Comparison of ENCODE assay signal across 27 cellular contexts in the genomic region with DNA sequence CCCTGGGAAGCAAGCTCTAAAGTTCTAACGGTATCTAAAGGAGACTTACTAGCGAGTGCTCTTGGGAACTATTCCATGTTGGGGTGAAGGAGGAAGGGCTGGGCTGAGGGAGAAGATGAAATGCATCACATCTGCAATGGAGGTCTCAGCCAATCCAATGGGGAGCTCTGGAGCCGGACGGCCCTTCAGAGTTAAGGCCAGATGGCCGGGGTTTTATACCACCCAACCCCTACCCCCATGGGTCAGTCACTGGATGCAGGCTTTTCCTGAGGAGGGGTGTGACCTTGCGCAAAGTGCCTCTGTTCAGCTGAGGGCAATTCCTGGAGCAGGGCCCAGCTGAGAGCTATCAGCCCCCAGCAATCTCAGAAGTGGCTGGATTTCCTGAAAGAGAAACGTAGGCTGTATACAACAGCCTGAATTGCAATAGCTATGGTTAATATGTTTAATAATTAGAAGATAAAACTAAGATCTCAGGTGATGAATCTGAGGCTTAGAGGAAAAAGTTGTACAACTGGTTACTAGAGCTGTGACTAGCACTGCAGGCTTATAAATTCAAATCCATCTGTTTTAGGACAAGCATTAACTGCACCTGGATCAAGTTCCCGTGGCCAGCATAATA. TPM values are rescaled to one million over a fixed set of nuclear protein-coding genes. Genes with fewer than 3 reads are reported as not detected.
DNase-seq lines count a peak whose midpoint lies in the region; ATAC-seq, FAIRE-seq and TF ChIP-seq lines count a peak whose summit lies in the region.
"Had no signal": no experiment of that assay in that cellular context is flagged by ENCODE, and none has a peak within 500 bp of the region (broad histone marks: within the 10 kb centered on the region; RNA-seq: fewer than 3 reads in every experiment).

No MANE protein-coding gene starts in this region.

- WGBS in H1 (ENCODE audit: extremely low coverage in 1 of 2, insufficient coverage in 1 of 2, insufficient read length in 1 of 2, insufficient replicate concordance in 2 of 2, low coverage in 1 of 2, low lambda C conversion rate in 2 of 2, missing lambda C conversion rate in 1 of 2), 2 experiments = 94% methylated on average over 8 of the region's 8 CpGs; no CpG with 5 or more reads in 1 of the 2 experiments

- no peak overlapping the region for H3K56ac ChIP-seq in H1 (replicated peaks; ENCODE audit: insufficient read length, low read depth, low read length)

- BruUV-seq in MCF 10A (replicated peaks; lab: Mats Ljungman, UMichigan) = no TSS peak

- no peak for TF ChIP-seq POLR2A in H1 (IDR thresholded peaks at IDR 0.05; ENCODE audit: control extremely low read depth in 1 of 2, low read depth in 2 of 2, low read length in 2 of 2)

- H2BK120ac ChIP-seq in H1 (replicated peaks; ENCODE audit: low read depth, low read length) = no peak overlapping the region

- no peak for DNase-seq in GM23338 (ENCODE audit: low spot score)
- DNase-seq in H1 (ENCODE audit: low read depth in 1 of 2, low spot score in 2 of 2) = peak in 1 of 2 experiments; percentile 20
- DNase-seq in nephron progenitor cell = no peak
- no peak for DNase-seq in midbrain (lab: John Stamatoyannopoulos, UW)
- DNase-seq in activated CD4-positive, alpha-beta T cell treated with anti-CD3 and anti-CD28 coated beads for 4 hours = no peak
- DNase-seq in MCF 10A (ENCODE audit: unreplicated experiment) = no peak
- DNase-seq: activated CD4-positive, alpha-beta T cell treated with anti-CD3 and anti-CD28 coated beads, Interleukin-2, amount 50 U/mL, for 1 hour; activated naive CD4-positive, alpha-beta T cell treated with Interleukin-2 at 50 U/mL for 16 hours; activated T-cell treated with anti-CD3 and anti-CD28 coated beads, Interleukin-2, amount 50 U/mL, for 72 hours; central memory CD4-positive, alpha-beta T cell; esophagus squamous epithelium; foreskin keratinocyte; heart left ventricle; Karpas-422; NCI-H1417 treated with DMSO at 0.1 percent for 48 hours; NCI-H226; NCI-H774; psoas muscle; SHP77 treated with DMSO at 0.1 percent for 48 hours; stimulated activated CD4-positive, alpha-beta T cell treated with anti-CD3 and anti-CD28 coated beads, Interleukin-4, amount 100 ng/mL, for 4 hours; T-helper 9 cell had no signal

- H3K4ac ChIP-seq in H1 (replicated peaks; ENCODE audit: insufficient read length, low read depth, low read length) = no peak overlapping the region

- H3K23me2 ChIP-seq in H1 (ENCODE audit: low read depth, low read length) = no peaks in the 10 kb centered on the region

- H4K20me1 ChIP-seq in GM23338 (replicated peaks; ENCODE audit: insufficient read depth) = no peaks in the 10 kb centered on the region; the same call in none of the 2 replicates
- peaks cover 0 to 2% of the 10 kb centered on the region in 2 experiments for H4K20me1 ChIP-seq in H1 (replicated peaks in 1 of 2; ENCODE audit: control insufficient read depth in 1 of 2, insufficient read depth in 2 of 2, low read length in 2 of 2)

- POLR2A ChIA-PET in H1 (lab: Charles Lee; ENCODE audit: partially characterized antibody) (interaction anchor here (1.0 kb wide), 1 partner anchor 24 kb away, joined by 3 read pairs; a partner anchor contains a TSS), MCF 10A (lab: Yijun Ruan, JAX) (interaction anchor here (0.6 kb wide), 1 partner anchor 16 kb away, joined by 3 read pairs; no protein-coding TSS in a partner anchor)

- H3K23ac ChIP-seq in H1 (ENCODE audit: insufficient read length) = no peak overlapping the region

- peaks cover 57% of the 10 kb centered on the region for H3K79me2 ChIP-seq in GM23338 (replicated peaks; ENCODE audit: insufficient read depth)
- peaks cover 0 to 29% of the 10 kb centered on the region in 2 experiments; a peak in 2 of 4 replicates for H3K79me2 ChIP-seq in H1 (ENCODE audit: control insufficient read depth in 1 of 2, insufficient read depth in 2 of 2, low read length in 2 of 2)

- H3K27me3 ChIP-seq in GM23338 (ENCODE audit: insufficient read depth) = no peaks in the 10 kb centered on the region
- no peaks in the 10 kb centered on the region for H3K27me3 ChIP-seq in H1 (replicated peaks in 1 of 4; ENCODE audit: control insufficient read depth in 3 of 4, extremely low read depth in 1 of 4, insufficient read depth in 3 of 4, low read length in 3 of 4)
- H3K27me3 ChIP-seq: esophagus squamous epithelium, foreskin keratinocyte, heart left ventricle, tibial nerve had no signal

- H3K4me3 ChIP-seq in GM23338 = no peak overlapping the region
- H3K4me3 ChIP-seq in H1 (ENCODE audit: extremely low read depth in 1 of 4, insufficient read depth in 2 of 4, low read depth in 3 of 4, low read length in 4 of 4) = no peak overlapping the region
- H3K4me3 ChIP-seq: esophagus squamous epithelium, HAP-1, heart left ventricle, psoas muscle, tibial nerve had no signal

- H3K9me2 ChIP-seq in GM23338 (ENCODE audit: insufficient read depth) = no peaks in the 10 kb centered on the region; the same call in 1 of the 2 replicates

- CTCF ChIA-PET in H1 (lab: Charles Lee; ENCODE audit: partially characterized antibody) = interaction anchor here (3.1 kb wide), 1 partner anchor 105 kb away, joined by 6 read pairs; no protein-coding TSS in a partner anchor
- CTCF ChIA-PET in MCF 10A (lab: Yijun Ruan, JAX) = interaction anchor here (0.6 kb wide), 1 partner anchor 8 kb away, joined by 3 read pairs; no protein-coding TSS in a partner anchor

- ATAC-seq in GM23338 (no peak), HG03039 (IDR thresholded peaks at IDR 0.05; ENCODE audit: unreplicated experiment) (no peak)
- ATAC-seq: activated T-cell treated with anti-CD3 and anti-CD28 coated beads, Interleukin-2, amount 50 U/mL, for 72 hours; foreskin keratinocyte; psoas muscle had no signal

- TF ChIP-seq RAD21 in H1 (IDR thresholded peaks at IDR 0.05 in 1 of 2, conservative IDR thresholded peaks at IDR 0.05 in 1 of 2; ENCODE audit: low read depth in 2 of 2, low read length in 2 of 2) = no peak

- no peak overlapping the region for H4K5ac ChIP-seq in H1 (ENCODE audit: insufficient read length, low read depth, low read length)

- no peak for TF ChIP-seq CTCF in 22Rv1 (IDR thresholded peaks at IDR 0.05)
- TF ChIP-seq CTCF in GM23338 (conservative IDR thresholded peaks at IDR 0.05; ENCODE audit: low read depth in 2 of 2) = no peak
- TF ChIP-seq CTCF in H1 (IDR thresholded peaks at IDR 0.05; ENCODE audit: control extremely low read depth in 1 of 3, insufficient read depth in 1 of 3, low read depth in 1 of 3, low read length in 3 of 3) = no peak
- TF ChIP-seq CTCF in nephron progenitor cell (IDR thresholded peaks at IDR 0.05) = no peak
- no peak for TF ChIP-seq CTCF in MCF 10A (IDR thresholded peaks at IDR 0.05; ENCODE audit: unreplicated experiment)

- H3F3A ChIP-seq in GM23338 (replicated peaks; ENCODE audit: low read depth) = no peaks in the 10 kb centered on the region

- peaks cover 22% of the 10 kb centered on the region for H3K36me3 Mint-ChIP-seq in GM23338 (ENCODE audit: low read depth)
- peaks cover 33% of the 10 kb centered on the region for H3K36me3 Mint-ChIP-seq in nephron progenitor cell (ENCODE audit: low read depth)
- H3K36me3 Mint-ChIP-seq in MCF 10A (ENCODE audit: insufficient read depth, unreplicated experiment) = peaks cover 7% of the 10 kb centered on the region

- no peak overlapping the region for H3K14ac ChIP-seq in H1 (ENCODE audit: insufficient read length)

- H3K4me3 Mint-ChIP-seq in GM23338 (no peak overlapping the region), nephron progenitor cell (no peak overlapping the region), MCF 10A (ENCODE audit: unreplicated experiment) (no peak overlapping the region)
- H3K4me3 Mint-ChIP-seq: activated T-cell treated with anti-CD3 and anti-CD28 coated beads, Interleukin-2, amount 50 U/mL, for 72 hours; dendritic cell treated with granulocyte-macrophage colony-stimulating factor and Interleukin-4, amounts not matched to agents 40 ng/mL and 50 ng/mL, for 4 days had no signal

- no peaks in the 10 kb centered on the region for H3K4me1 ChIP-seq in GM23338 (ENCODE audit: insufficient read depth)
- peaks cover 0 to 10% (median 0%) of the 10 kb centered on the region in 4 experiments; a peak in 1 of 7 replicates for H3K4me1 ChIP-seq in H1 (replicated peaks in 1 of 4; ENCODE audit: control insufficient read depth in 3 of 4, insufficient read depth in 4 of 4, low read length in 3 of 4)
- H3K4me1 ChIP-seq: foreskin keratinocyte, HAP-1, psoas muscle, tibial nerve had no signal

- H2AFZ ChIP-seq in GM23338 (no peak overlapping the region), H1 (ENCODE audit: low read length) (no peak overlapping the region)

- intact Hi-C loops in MCF 10A (cut with micrococcal nuclease) = no loop called here

- H3K9me3 ChIP-seq in H1 (ENCODE audit: insufficient read depth in 2 of 2, low read depth in 1 of 2, low read length in 1 of 2) = no peaks in the 10 kb centered on the region
- H3K9me3 ChIP-seq: HAP-1, psoas muscle had no signal

- TF ChIP-seq EP300 in H1 (IDR thresholded peaks at IDR 0.05; ENCODE audit: borderline replicate concordance in 1 of 2, low read depth in 2 of 2, low read length in 2 of 2) = no peak

- no peak overlapping the region for H2BK20ac ChIP-seq in H1 (ENCODE audit: low read length)

- no peak overlapping the region for H4K91ac ChIP-seq in H1 (replicated peaks; ENCODE audit: insufficient read length, low read length)

- H3K27ac ChIP-seq in 22Rv1 (peak overlapping the region; percentile 41), GM23338 (ENCODE audit: low read depth) (peak overlapping the region; percentile 16; the same call in 1 of the 2 replicates), H1 (ENCODE audit: low read depth, low read length) (0 out of 2 replicates have a peak overlapping the region, but pooled peaks have one; percentile 4)
- H3K27ac ChIP-seq: foreskin keratinocyte, heart left ventricle, psoas muscle, tibial nerve had no signal

- H3K27ac Mint-ChIP-seq in GM23338 (no peak overlapping the region), nephron progenitor cell (peak overlapping the region; percentile 79), MCF 10A (ENCODE audit: low read depth, unreplicated experiment) (no peak overlapping the region)
- H3K27ac Mint-ChIP-seq: activated T-cell treated with anti-CD3 and anti-CD28 coated beads, Interleukin-2, amount 50 U/mL, for 72 hours; dendritic cell treated with granulocyte-macrophage colony-stimulating factor and Interleukin-4, amounts not matched to agents 40 ng/mL and 50 ng/mL, for 4 days had no signal

- no peak overlapping the region for H3K4me2 ChIP-seq in GM23338
- no peak overlapping the region for H3K4me2 ChIP-seq in H1 (ENCODE audit: insufficient read depth in 1 of 2, low read depth in 2 of 2, low read length in 2 of 2)

- H3K9me3 Mint-ChIP-seq in GM23338 = no peaks in the 10 kb centered on the region; the same call in 2 of the 3 replicates
- peaks cover 7% of the 10 kb centered on the region for H3K9me3 Mint-ChIP-seq in nephron progenitor cell
- no peaks in the 10 kb centered on the region for H3K9me3 Mint-ChIP-seq in MCF 10A (ENCODE audit: unreplicated experiment)

- no peak overlapping the region for H2BK12ac ChIP-seq in H1 (ENCODE audit: low read depth, low read length)

- no peaks in the 10 kb centered on the region for H3K27me3 Mint-ChIP-seq in GM23338 (ENCODE audit: insufficient read depth, low read depth, poor library complexity)
- no peaks in the 10 kb centered on the region for H3K27me3 Mint-ChIP-seq in nephron progenitor cell (ENCODE audit: low read depth, poor library complexity)
- no peaks in the 10 kb centered on the region for H3K27me3 Mint-ChIP-seq in MCF 10A (ENCODE audit: insufficient read depth, unreplicated experiment)
- H3K27me3 Mint-ChIP-seq: dendritic cell treated with granulocyte-macrophage colony-stimulating factor and Interleukin-4, amounts not matched to agents 40 ng/mL and 50 ng/mL, for 4 days had no signal

- no peak overlapping the region for H3K18ac ChIP-seq in H1 (ENCODE audit: extremely low read depth, low read length)

- no peak overlapping the region for H2BK5ac ChIP-seq in H1 (ENCODE audit: low read depth, low read length)

- H3K4me1 Mint-ChIP-seq in GM23338 = peaks cover 13% of the 10 kb centered on the region
- peaks cover under 1% of the 10 kb centered on the region for H3K4me1 Mint-ChIP-seq in nephron progenitor cell
- no peaks in the 10 kb centered on the region for H3K4me1 Mint-ChIP-seq in MCF 10A (ENCODE audit: insufficient read depth, unreplicated experiment)

- H2BK15ac ChIP-seq in H1 (ENCODE audit: low read length) = no peak overlapping the region

- FAIRE-seq in H1 (lab: Jason Lieb, UNC) = no peak
- FAIRE-seq: RCC 7860 had no signal

- H3K36me3 ChIP-seq in GM23338 (ENCODE audit: insufficient read depth) (peaks cover 4% of the 10 kb centered on the region; the same call in 1 of the 2 replicates), H1 (ENCODE audit: control insufficient read depth in 2 of 4, insufficient read depth in 4 of 4, low read length in 3 of 4) (peaks cover 0 to 10% (median 4%) of the 10 kb centered on the region in 4 experiments; a peak in 6 of 8 replicates)

- H2AK5ac ChIP-seq in H1 (ENCODE audit: low read depth, low read length) = no peak overlapping the region

- no peak overlapping the region for H3K9ac ChIP-seq in H1 (replicated peaks in 1 of 4; ENCODE audit: extremely low read depth in 1 of 4, low read depth in 3 of 4, low read length in 3 of 4)

- H3K79me1 ChIP-seq in H1 (ENCODE audit: low read depth, low read length) = peaks cover 5% of the 10 kb centered on the region

- no peak overlapping the region for H4K8ac ChIP-seq in H1 (ENCODE audit: extremely low read depth, insufficient read depth, low read length)

RNA-seq across cellular contexts. Expression of a gene that starts 21.6 kb away (rescaled TPM):
- 40.5 and 46.3 TPM in 2 replicates for total RNA-seq in GM23338 (2014; rRNA removed; shearing (Covaris generic))
- polyA plus RNA-seq in GM23338 (2016; fragmentation: Nextera tagmentation; extraction: Ambion mirVana) (17.0 and 17.4 TPM in 2 replicates), H1 (2011; rRNA removed) (54.5 and 56.4 TPM in 2 replicates)
- 26.2 and 26.3 TPM in 2 replicates for total RNA-seq in H1 (2021; fragmentation: NEBNext Ultra II Directional; extraction: Animal tissue kit (Norgen Biotek cat#: 25700))
- 53.6 TPM for polyA plus RNA-seq in H1 (2011; cell fraction: cytosol; rRNA removed)
- 46.2 TPM for polyA plus RNA-seq in H1 (2011; cell fraction: nucleus; rRNA removed)
- 25.9 to 34.4 TPM (median 31.9 TPM) in 4 replicates for polyA plus RNA-seq in H1 (2012, experiment 1 of 2)
- polyA plus RNA-seq in H1 (2012, experiment 2 of 2) = 44.6 TPM
- polyA plus RNA-seq in H1 (2013, experiment 1 of 2) = 15.3 TPM
- 16.9 TPM for polyA plus RNA-seq in H1 (2013, experiment 2 of 2)
- polyA minus RNA-seq in H1 (2011; rRNA and poly(A)+ RNA removed) = 29.0 and 31.9 TPM in 2 replicates
- 29.1 TPM for polyA minus RNA-seq in H1 (2011; cell fraction: cytosol; rRNA and poly(A)+ RNA removed)
- polyA minus RNA-seq in H1 (2011; cell fraction: nucleus; rRNA and poly(A)+ RNA removed) = 45.9 TPM
- 42.9 and 49.0 TPM in 2 replicates for total RNA-seq in MCF 10A (2022)

RNA-seq across cellular contexts. Expression of a gene that starts 23.4 kb away (rescaled TPM):
- total RNA-seq in GM23338 (2014; rRNA removed; shearing (Covaris generic)) = 50.8 and 57.7 TPM in 2 replicates
- polyA plus RNA-seq in GM23338 (2016; fragmentation: Nextera tagmentation; extraction: Ambion mirVana) (48.9 and 54.9 TPM in 2 replicates), H1 (2011; rRNA removed) (35.0 and 48.3 TPM in 2 replicates)
- 67.3 and 71.8 TPM in 2 replicates for total RNA-seq in H1 (2021; fragmentation: NEBNext Ultra II Directional; extraction: Animal tissue kit (Norgen Biotek cat#: 25700))
- 33.9 TPM for polyA plus RNA-seq in H1 (2011; cell fraction: cytosol; rRNA removed)
- 123 TPM for polyA plus RNA-seq in H1 (2011; cell fraction: nucleus; rRNA removed)
- polyA plus RNA-seq in H1 (2012, experiment 1 of 2) = 58.8 to 70.1 TPM (median 66.0 TPM) in 4 replicates
- 54.3 TPM for polyA plus RNA-seq in H1 (2012, experiment 2 of 2)
- polyA plus RNA-seq in H1 (2013, experiment 1 of 2) = 40.8 TPM
- 42.4 TPM for polyA plus RNA-seq in H1 (2013, experiment 2 of 2)
- polyA minus RNA-seq in H1 (2011; rRNA and poly(A)+ RNA removed) = 59.8 and 68.9 TPM in 2 replicates
- 60.5 TPM for polyA minus RNA-seq in H1 (2011; cell fraction: cytosol; rRNA and poly(A)+ RNA removed)
- 96.0 TPM for polyA minus RNA-seq in H1 (2011; cell fraction: nucleus; rRNA and poly(A)+ RNA removed)
- 84.4 and 102 TPM in 2 replicates for total RNA-seq in MCF 10A (2022)
